ENCODE assay signal across 19 cellular contexts in genomic region chr1:114386129-114387037, GRCh38.
DNase-seq lines count a peak whose midpoint lies in the region; ATAC-seq and TF ChIP-seq lines count a peak whose summit lies in the region.
"Had no signal": no experiment of that assay in that cellular context is flagged by ENCODE, and none has a peak within 500 bp of the region (broad histone marks: within the 10 kb centered on the region; RNA-seq: fewer than 3 reads in every experiment).

No MANE protein-coding gene starts in this region.

- POLR2A ChIA-PET in activated CD4-positive, alpha-beta T cell treated with anti-CD3 and anti-CD28 coated beads for 36 hours (lab: Charles Lee): interaction anchor here (0.7 kb wide), 2 partner anchors 112 to 119 kb away, joined by 6 to 7 read pairs; no protein-coding TSS in a partner anchor

- H3K4me3 ChIP-seq in HUES48 (ENCODE audit: low read depth, low read length) (no peak overlapping the region), esophagus (ENCODE audit: low read depth in 1 of 2, low read length in 2 of 2) (no peak overlapping the region), psoas muscle (no peak overlapping the region)
- H3K4me3 ChIP-seq: BLaER1 treated with 17β-estradiol and CSF1 and Interleukin-3, amounts not matched to agents 10 nM and 100 nM had no signal

- no peaks in the 10 kb centered on the region for H3K27me3 Mint-ChIP-seq in activated CD4-positive, alpha-beta T cell treated with anti-CD3 and anti-CD28 coated beads for 36 hours

- H3K27me3 ChIP-seq in HUES48 (ENCODE audit: control insufficient read depth, insufficient read depth, low read length) (no peaks in the 10 kb centered on the region), esophagus (ENCODE audit: control insufficient read depth in 1 of 2, insufficient read depth in 2 of 2, low read length in 2 of 2) (no peaks in the 10 kb centered on the region), psoas muscle (ENCODE audit: insufficient read depth in 3 of 3, low read length in 2 of 3) (no peaks in the 10 kb centered on the region)
- H3K27me3 ChIP-seq: BLaER1 treated with 17β-estradiol and CSF1 and Interleukin-3, amounts not matched to agents 10 nM and 100 nM had no signal

- H3K4me1 Mint-ChIP-seq in activated CD4-positive, alpha-beta T cell treated with anti-CD3 and anti-CD28 coated beads for 36 hours: peaks cover 5% of the 10 kb centered on the region

- peak; percentile 44 for ATAC-seq in activated CD4-positive, alpha-beta T cell treated with anti-CD3 and anti-CD28 coated beads for 36 hours
- peak in 3 of 4 donors; percentile 34 to 64 (median 64) for ATAC-seq in psoas muscle

- H3K9me3 ChIP-seq in HUES48 (ENCODE audit: control insufficient read depth, insufficient read depth, low read length) (no peaks in the 10 kb centered on the region), esophagus (ENCODE audit: control insufficient read depth in 2 of 2, insufficient read depth in 1 of 2, low read depth in 1 of 2, low read length in 1 of 2) (no peaks in the 10 kb centered on the region), psoas muscle (peaks cover 13% of the 10 kb centered on the region)

- intact Hi-C loops in activated CD4-positive, alpha-beta T cell treated with anti-CD3 and anti-CD28 coated beads for 36 hours (cut with DNase I, micrococcal nuclease): loop anchor here in 1 of 2 experiments (10.0 kb wide), 1 partner anchor 58 kb away; no protein-coding TSS in a partner anchor
- intact Hi-C loops in psoas muscle (cut with DNase I): no loop called here

- H3K4me1 ChIP-seq in HUES48 (ENCODE audit: control insufficient read depth, insufficient read depth, low read length) (0 out of 2 replicates have a peak, but pooled peaks cover 6% of the 10 kb centered on the region), esophagus (ENCODE audit: control insufficient read depth in 2 of 2, insufficient read depth in 2 of 2, low read length in 1 of 2) (peaks cover 0 to 2% of the 10 kb centered on the region in 2 donors), psoas muscle (no peaks in the 10 kb centered on the region)
- H3K4me1 ChIP-seq: BLaER1 treated with 17β-estradiol and CSF1 and Interleukin-3, amounts not matched to agents 10 nM and 100 nM had no signal

- peaks cover 35% of the 10 kb centered on the region for H3K9me3 Mint-ChIP-seq in activated CD4-positive, alpha-beta T cell treated with anti-CD3 and anti-CD28 coated beads for 36 hours (ENCODE audit: low read depth)

- TF ChIP-seq CTCF in psoas muscle (IDR thresholded peaks at IDR 0.05): no peak

- 59 to 62% methylated on average over 3 of the region's 3 CpGs for WGBS in esophagus, 2 donors
- WGBS in psoas muscle, 3 donors: 34 to 56% (median 34%) methylated on average over 3 of the region's 3 CpGs

- H3K27ac ChIP-seq in HUES48 (ENCODE audit: low read depth, low read length) (peak overlapping the region; percentile 14), esophagus (ENCODE audit: low read depth in 2 of 2, low read length in 1 of 2) (peak overlapping the region; percentile 54 to 78), psoas muscle (no peak overlapping the region)
- H3K27ac ChIP-seq: 22Rv1; BLaER1 treated with 17β-estradiol and CSF1 and Interleukin-3, amounts not matched to agents 10 nM and 100 nM; HL-60 had no signal

- no peak overlapping the region for H3K4me3 Mint-ChIP-seq in activated CD4-positive, alpha-beta T cell treated with anti-CD3 and anti-CD28 coated beads for 36 hours
- H3K4me3 Mint-ChIP-seq: HFFc6 had no signal

- H3K36me3 ChIP-seq in HUES48 (ENCODE audit: control insufficient read depth, insufficient read depth, low read length) (peaks cover 7% of the 10 kb centered on the region; the same call in 1 of the 2 replicates), esophagus (ENCODE audit: control insufficient read depth in 2 of 2, insufficient read depth in 2 of 2, low read length in 1 of 2) (no peaks in the 10 kb centered on the region), psoas muscle (ENCODE audit: insufficient read depth in 1 of 2, low read depth in 1 of 2) (peaks cover 0 to 10% of the 10 kb centered on the region in 2 donors)

- no peak for DNase-seq in activated CD4-positive, alpha-beta T cell treated with anti-CD3 and anti-CD28 coated beads for 36 hours
- no peak for DNase-seq in activated CD4-positive, alpha-beta T cell treated with anti-CD3 and anti-CD28 coated beads, Interleukin-2, amount 50 U/mL, for 1 hour
- DNase-seq in psoas muscle (no peak), NCI-H1694 treated with DMSO at 0.1 percent for 48 hours (lab: John Stamatoyannopoulos, UW) (no peak), GDM1 (lab: John Stamatoyannopoulos, UW) (no peak)
- no peak for DNase-seq in activated effector memory CD4-positive, alpha-beta T cell treated with Interleukin-2 at 50 U/mL for 16 hours
- DNase-seq: DMS53, GOT3, HFFc6, Karpas-422, NCI-H1930, NCI-H2171, NCI-H510A, SIG-M5 had no signal

- CTCF ChIA-PET in activated CD4-positive, alpha-beta T cell treated with anti-CD3 and anti-CD28 coated beads for 36 hours (lab: Charles Lee): interaction anchor here (0.6 to 0.9 kb wide), 3 partner anchors 40 to 99 kb away, joined by 3 to 4 read pairs (median 3); no protein-coding TSS in a partner anchor

- peaks cover 10% of the 10 kb centered on the region for H3K36me3 Mint-ChIP-seq in activated CD4-positive, alpha-beta T cell treated with anti-CD3 and anti-CD28 coated beads for 36 hours (ENCODE audit: low read depth)

- no peak overlapping the region for H3K27ac Mint-ChIP-seq in activated CD4-positive, alpha-beta T cell treated with anti-CD3 and anti-CD28 coated beads for 36 hours
- H3K27ac Mint-ChIP-seq: HFFc6 had no signal

- no peak overlapping the region for H3K9ac ChIP-seq in HUES48 (ENCODE audit: low read depth, low read length)
- H3K9ac ChIP-seq: BLaER1 treated with 17β-estradiol and CSF1 and Interleukin-3, amounts not matched to agents 10 nM and 100 nM had no signal
